In the genomic region with DNA sequence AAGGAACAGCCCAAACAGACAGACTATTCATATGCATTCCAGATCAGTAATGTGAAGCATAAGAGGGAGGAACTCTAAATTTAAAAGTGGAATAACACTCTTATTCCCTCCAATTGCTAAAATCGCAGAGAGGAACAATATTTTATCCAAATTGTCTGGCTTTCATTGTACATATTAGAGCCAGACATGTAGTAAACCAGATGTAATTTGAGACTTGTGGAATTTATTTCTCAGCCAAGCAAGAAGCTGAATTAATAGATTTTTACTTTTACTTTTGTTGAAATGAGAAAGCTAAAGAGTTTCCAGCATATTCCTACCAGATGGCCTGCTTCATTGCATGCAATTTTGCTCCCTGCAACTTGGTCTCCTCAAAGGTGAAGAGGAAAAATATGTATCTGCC, we compare ENCODE assay signal across 11 cellular contexts.
"Had no signal": no experiment of that assay in that cellular context is flagged by ENCODE, and none has a peak within 500 bp of the region (broad histone marks: within the 10 kb centered on the region; RNA-seq: fewer than 3 reads in every experiment).

No MANE protein-coding gene starts in this region.

- H3K9me3 ChIP-seq: pancreas, thoracic aorta, upper lobe of right lung had no signal

- H3K4me1 ChIP-seq: pancreas, upper lobe of right lung had no signal

- H3K27me3 ChIP-seq: brain microvascular endothelial cell, pancreas, upper lobe of right lung had no signal

- H3K36me3 ChIP-seq: brain microvascular endothelial cell, pancreas, thoracic aorta, upper lobe of right lung had no signal

- H3K4me3 ChIP-seq: pancreas, thoracic aorta, upper lobe of right lung had no signal

- H3K27ac ChIP-seq: brain microvascular endothelial cell, pancreas, thoracic aorta, upper lobe of right lung had no signal

- DNase-seq: activated CD4-positive, alpha-beta T cell treated with anti-CD3 and anti-CD28 coated beads, Interleukin-2, amount 10 ng/mL, durations not matched to agents 7 days and 5 days; activated naive CD8-positive, alpha-beta T cell treated with anti-CD3 and anti-CD28 coated beads for 36 hours; brain microvascular endothelial cell; effector CD8-positive, alpha-beta T cell; glutamatergic neuron; pancreas; stimulated activated CD4-positive, alpha-beta T cell treated with anti-CD3 and anti-CD28 coated beads, Interleukin-12 subunit alpha, Interleukin-12 subunit beta, amount 100 ng/mL, for 4 hours; upper lobe of right lung had no signal

- ATAC-seq: pancreas; stimulated activated effector memory CD8-positive, alpha-beta T cell treated with anti-CD3 and anti-CD28 coated beads, Interleukin-12 subunit alpha, Interleukin-12 subunit beta, amount 100 ng/mL, for 72 hours; upper lobe of right lung; WTC11 had no signal
